Comparison of ENCODE assay signal across 8 cellular contexts in genomic region chr6:41942045-41942851, GRCh38. TPM values are rescaled to one million over a fixed set of nuclear protein-coding genes. Genes with fewer than 3 reads are reported as not detected.
A peak's percentile ranks its signal among the peaks of the same experiment; 100 is the strongest.
DNase-seq lines count a peak whose midpoint lies in the region; ATAC-seq and TF ChIP-seq lines count a peak whose summit lies in the region.

No MANE protein-coding gene starts in this region.

- H3K27me3 Mint-ChIP-seq in activated naive CD8-positive, alpha-beta T cell treated with anti-CD3 and anti-CD28 coated beads, Interleukin-2, amount 10 ng/mL, durations not matched to agents 7 days and 5 days = no peaks in the 10 kb centered on the region
- peaks cover 9 to 34% (median 29%) of the 10 kb centered on the region in 3 donors for H3K27me3 Mint-ChIP-seq in immature natural killer cell (ENCODE audit: low read depth in 3 of 3)
- no peaks in the 10 kb centered on the region for H3K27me3 Mint-ChIP-seq in stimulated activated naive CD8-positive, alpha-beta T cell treated with anti-CD3 and anti-CD28 coated beads, Interleukin-15, amount 100 ng/mL, for 72 hours

- no peaks in the 10 kb centered on the region for H3K9me2 ChIP-seq in DOHH2 (replicated peaks; ENCODE audit: control insufficient read depth, low read length)

- peaks cover 35% of the 10 kb centered on the region for H3K4me1 Mint-ChIP-seq in activated naive CD8-positive, alpha-beta T cell treated with anti-CD3 and anti-CD28 coated beads, Interleukin-2, amount 10 ng/mL, durations not matched to agents 7 days and 5 days
- peaks cover 61 to 66% of the 10 kb centered on the region in 2 donors for H3K4me1 Mint-ChIP-seq in immature natural killer cell
- peaks cover 72% of the 10 kb centered on the region for H3K4me1 Mint-ChIP-seq in stimulated activated naive CD8-positive, alpha-beta T cell treated with anti-CD3 and anti-CD28 coated beads, Interleukin-15, amount 100 ng/mL, for 72 hours

- peak overlapping the region; percentile 97 for H3K4me2 ChIP-seq in DOHH2 (ENCODE audit: low read length)

- H3K36me3 Mint-ChIP-seq in activated naive CD8-positive, alpha-beta T cell treated with anti-CD3 and anti-CD28 coated beads, Interleukin-2, amount 10 ng/mL, durations not matched to agents 7 days and 5 days = peaks cover 33% of the 10 kb centered on the region
- peaks cover 0 to 9% (median 8%) of the 10 kb centered on the region in 3 donors for H3K36me3 Mint-ChIP-seq in immature natural killer cell

- peak overlapping the region; percentile 95 for H3K4me3 ChIP-seq in DOHH2 (ENCODE audit: low read length)

- H3K27ac ChIP-seq in DOHH2 (ENCODE audit: low read depth, low read length) = peak overlapping the region; percentile 63

- no peak for DNase-seq in activated naive CD8-positive, alpha-beta T cell treated with anti-CD3 and anti-CD28 coated beads, Interleukin-2, amount 10 ng/mL, durations not matched to agents 7 days and 5 days
- DNase-seq in immature natural killer cell = no peak
- DNase-seq in stimulated activated naive CD8-positive, alpha-beta T cell treated with anti-CD3 and anti-CD28 coated beads, Interleukin-15, amount 100 ng/mL, for 72 hours = no peak
- no peak for DNase-seq in NAMALWA (ENCODE audit: low spot score)
- DNase-seq in NCI-H128 (lab: John Stamatoyannopoulos, UW; ENCODE audit: unreplicated experiment) = no peak

- H3K9me3 Mint-ChIP-seq in activated naive CD8-positive, alpha-beta T cell treated with anti-CD3 and anti-CD28 coated beads, Interleukin-2, amount 10 ng/mL, durations not matched to agents 7 days and 5 days = no peaks in the 10 kb centered on the region
- no peaks in the 10 kb centered on the region for H3K9me3 Mint-ChIP-seq in immature natural killer cell
- peaks cover 0 to 2% of the 10 kb centered on the region in 2 donors for H3K9me3 Mint-ChIP-seq in stimulated activated naive CD8-positive, alpha-beta T cell treated with anti-CD3 and anti-CD28 coated beads, Interleukin-15, amount 100 ng/mL, for 72 hours

- peak overlapping the region; percentile 88 for H3K27ac Mint-ChIP-seq in activated naive CD8-positive, alpha-beta T cell treated with anti-CD3 and anti-CD28 coated beads, Interleukin-2, amount 10 ng/mL, durations not matched to agents 7 days and 5 days
- H3K27ac Mint-ChIP-seq in immature natural killer cell = peak overlapping the region; percentile 92 to 97 (median 94)
- H3K27ac Mint-ChIP-seq in stimulated activated naive CD8-positive, alpha-beta T cell treated with anti-CD3 and anti-CD28 coated beads, Interleukin-15, amount 100 ng/mL, for 72 hours = peak overlapping the region; percentile 82 to 94

- H3F3A ChIP-seq in DOHH2 (ENCODE audit: control insufficient read depth, insufficient read depth) = peaks cover 10% of the 10 kb centered on the region

- H3K36me3 ChIP-seq in DOHH2 (ENCODE audit: control insufficient read depth, low read length) = peaks cover 43% of the 10 kb centered on the region

- no peaks in the 10 kb centered on the region for H3K27me3 ChIP-seq in DOHH2 (ENCODE audit: control insufficient read depth, low read length)

- H3K4me1 ChIP-seq in DOHH2 (ENCODE audit: control insufficient read depth, low read length) = peaks cover 49% of the 10 kb centered on the region

- peak overlapping the region; percentile 100 for H3K4me3 Mint-ChIP-seq in activated naive CD8-positive, alpha-beta T cell treated with anti-CD3 and anti-CD28 coated beads, Interleukin-2, amount 10 ng/mL, durations not matched to agents 7 days and 5 days
- peak overlapping the region; percentile 82 to 98 (median 97) for H3K4me3 Mint-ChIP-seq in immature natural killer cell
- peak overlapping the region; percentile 88 to 99 for H3K4me3 Mint-ChIP-seq in stimulated activated naive CD8-positive, alpha-beta T cell treated with anti-CD3 and anti-CD28 coated beads, Interleukin-15, amount 100 ng/mL, for 72 hours

- peak; percentile 24 for ATAC-seq in HG03378 (IDR thresholded peaks at IDR 0.05; ENCODE audit: unreplicated experiment)
- ATAC-seq in activated naive CD8-positive, alpha-beta T cell treated with anti-CD3 and anti-CD28 coated beads, Interleukin-2, amount 10 ng/mL, durations not matched to agents 7 days and 5 days (ENCODE audit: low read depth) = peak; percentile 12
- peak; percentile 47 for ATAC-seq in stimulated activated naive CD8-positive, alpha-beta T cell treated with anti-CD3 and anti-CD28 coated beads, Interleukin-15, amount 100 ng/mL, for 72 hours
- no peak for ATAC-seq in GM18519 (IDR thresholded peaks at IDR 0.05; ENCODE audit: low FRiP score, unreplicated experiment)

- H4K20me1 ChIP-seq in DOHH2 (ENCODE audit: control insufficient read depth, insufficient read depth, low read depth, low read length) = no peaks in the 10 kb centered on the region

- POLR2A ChIA-PET in activated naive CD8-positive, alpha-beta T cell treated with anti-CD3 and anti-CD28 coated beads, Interleukin-2, amount 10 ng/mL, durations not matched to agents 7 days and 5 days (lab: Charles Lee) = interaction anchor here (0.5 to 20.2 kb wide), 13 partner anchors 9 to 155 kb away, joined by 3 to 556 read pairs (median 3); partner anchors contain the start of genes TAF8 and TOMM6

- TF ChIP-seq CTCF in DOHH2 (IDR thresholded peaks at IDR 0.05; ENCODE audit: low read depth, low read length, poor library complexity, severe bottlenecking) = no peak

- H3K9me3 ChIP-seq in DOHH2 (ENCODE audit: control insufficient read depth, insufficient read depth, low read length) = no peaks in the 10 kb centered on the region

- peaks cover 51% of the 10 kb centered on the region for H3K79me2 ChIP-seq in DOHH2 (ENCODE audit: control insufficient read depth, low read length)

RNA-seq across cellular contexts. Expression of gene CCND3, which starts 0.6 kb away (rescaled TPM):
- total RNA-seq in activated naive CD8-positive, alpha-beta T cell treated with anti-CD3 and anti-CD28 coated beads, Interleukin-2, amount 10 ng/mL, durations not matched to agents 7 days and 5 days = 100 to 1,000 TPM; 382 to 413 TPM
- 1,000 to 10,000 TPM in 2 of 3 donors, 100 to 1,000 TPM in 1; 782 to 1,087 (median 1,041) TPM for polyA plus RNA-seq in immature natural killer cell

RNA-seq across cellular contexts. Expression of gene BYSL, which starts 20.9 kb away (rescaled TPM):
- total RNA-seq in activated naive CD8-positive, alpha-beta T cell treated with anti-CD3 and anti-CD28 coated beads, Interleukin-2, amount 10 ng/mL, durations not matched to agents 7 days and 5 days = 10 to 100 TPM; 23.1 to 26.9 TPM
- polyA plus RNA-seq in immature natural killer cell = 10 to 100 TPM; 10.1 to 16.5 (median 15.9) TPM

RNA-seq across cellular contexts. Expression of gene MED20, which starts 21.3 kb away (rescaled TPM):
- total RNA-seq in activated naive CD8-positive, alpha-beta T cell treated with anti-CD3 and anti-CD28 coated beads, Interleukin-2, amount 10 ng/mL, durations not matched to agents 7 days and 5 days = 10 to 100 TPM; 18.5 to 21.4 TPM
- polyA plus RNA-seq in immature natural killer cell = 10 to 100 TPM in 2 of 3 donors, 1 to 10 TPM in 1; 5.9 to 11.5 (median 11.2) TPM

RNA-seq across cellular contexts. Expression of gene USP49, which starts 47.1 kb away (rescaled TPM):
- 1 to 10 TPM; 5.8 to 6.9 TPM for total RNA-seq in activated naive CD8-positive, alpha-beta T cell treated with anti-CD3 and anti-CD28 coated beads, Interleukin-2, amount 10 ng/mL, durations not matched to agents 7 days and 5 days
- under 1 TPM; 0.22 to 0.94 (median 0.62) TPM for polyA plus RNA-seq in immature natural killer cell
